ENCODE assay signal across 34 cellular contexts in genomic region chr12:76944892-76945291, GRCh38.
"Had no signal": no experiment of that assay in that cellular context is flagged by ENCODE, and none has a peak within 500 bp of the region (broad histone marks: within the 10 kb centered on the region; RNA-seq: fewer than 3 reads in every experiment).

No MANE protein-coding gene starts in this region.

- H3K4me3 ChIP-seq: adrenal gland, body of pancreas, breast epithelium had no signal

- H3K4me1 Mint-ChIP-seq: activated B cell treated with CpG ODN at 0.5 μM for 24 hours; activated CD4-positive, alpha-beta T cell treated with anti-CD3 and anti-CD28 coated beads, Interleukin-2, amount 10 ng/mL, durations not matched to agents 24 days and 14 days; activated naive CD8-positive, alpha-beta T cell treated with anti-CD3 and anti-CD28 coated beads for 36 hours; activated T-helper 17 cell treated with anti-CD3 and anti-CD28 coated beads, Interleukin-2, amount 50 U/mL, for 72 hours had no signal

- H3K9me3 Mint-ChIP-seq: activated B cell treated with CpG ODN at 0.5 μM for 24 hours; activated CD4-positive, alpha-beta memory T cell treated with anti-CD3 and anti-CD28 coated beads for 36 hours; activated CD4-positive, alpha-beta T cell treated with anti-CD3 and anti-CD28 coated beads, Interleukin-2, amount 10 ng/mL, durations not matched to agents 24 days and 14 days; activated CD8-positive, alpha-beta T cell treated with anti-CD3 and anti-CD28 coated beads for 36 hours; activated naive CD4-positive, alpha-beta T cell treated with anti-CD3 and anti-CD28 coated beads for 36 hours; activated naive CD4-positive, alpha-beta T cell treated with anti-CD3 and anti-CD28 coated beads, Interleukin-2, amount 50 U/mL, for 72 hours; activated naive CD8-positive, alpha-beta T cell treated with anti-CD3 and anti-CD28 coated beads for 36 hours; activated T-cell treated with anti-CD3 and anti-CD28 coated beads, Interleukin-2, amount 50 U/mL, for 4 hours; activated T-cell treated with anti-CD3 and anti-CD28 coated beads, Interleukin-2, amount 50 U/mL, for 72 hours; activated T-helper 1 cell treated with anti-CD3 and anti-CD28 coated beads, Interleukin-12 subunit alpha, Interleukin-12 subunit beta, Interleukin-2, Interleukin-4 antibody, amounts not matched to agents 30 ng/mL and 10 ng/mL and 1 ng/mL, durations not matched to agents 14 hours and 24 hours and 36 hours; activated T-helper 17 cell treated with anti-CD3 and anti-CD28 coated beads, Interleukin-2, amount 50 U/mL, for 72 hours; T-helper 1 cell treated with Interleukin-12 subunit alpha and Interleukin-12 subunit beta and Interleukin-4 antibody, amounts not matched to agents 30 μg/mL and 1 μg/mL, for 36 hours; T-helper 2 cell treated with Interferon-gamma antibody and Interleukin-4, amounts not matched to agents 5 μg/mL and 100 μg/mL, for 36 hours had no signal

- DNase-seq: activated B cell treated with CpG ODN at 0.5 μM for 24 hours; activated CD4-positive, alpha-beta memory T cell treated with anti-CD3 and anti-CD28 coated beads for 36 hours; activated CD4-positive, alpha-beta T cell treated with anti-CD3 and anti-CD28 coated beads for 4 hours; activated CD4-positive, alpha-beta T cell treated with anti-CD3 and anti-CD28 coated beads, Interleukin-2, amount 10 ng/mL, durations not matched to agents 24 days and 14 days; activated CD4-positive, alpha-beta T cell treated with anti-CD3 and anti-CD28 coated beads, Interleukin-2, amount 50 U/mL, for 1 hour; activated CD4-positive, alpha-beta T cell treated with anti-CD3 and anti-CD28 coated beads, Interleukin-2, amount 50 U/mL, for 4 hours; activated CD4-positive, CD25-positive, alpha-beta regulatory T cell treated with anti-CD3 and anti-CD28 coated beads, Interleukin-2, amount 50 U/mL, for 72 hours; activated CD8-positive, alpha-beta memory T cell treated with anti-CD3 and anti-CD28 coated beads, Interleukin-2, amount 50 U/mL, for 4 hours; activated CD8-positive, alpha-beta T cell treated with anti-CD3 and anti-CD28 coated beads for 36 hours; activated effector memory CD4-positive, alpha-beta T cell treated with anti-CD3 and anti-CD28 coated beads, Interleukin-2, amount 50 U/mL, for 16 hours; activated gamma-delta T cell treated with Interleukin-2 at 50 U/mL for 16 hours; activated naive CD4-positive, alpha-beta T cell; activated naive CD4-positive, alpha-beta T cell treated with anti-CD3 and anti-CD28 coated beads for 36 hours; activated naive CD4-positive, alpha-beta T cell treated with anti-CD3 and anti-CD28 coated beads, Interleukin-2, amount 50 U/mL, for 16 hours; activated naive CD8-positive, alpha-beta T cell treated with anti-CD3 and anti-CD28 coated beads for 36 hours; activated T-cell treated with anti-CD3 and anti-CD28 coated beads for 4 hours; activated T-cell treated with anti-CD3 and anti-CD28 coated beads, Interleukin-2, amount 50 U/mL, for 1 hour; activated T-cell treated with anti-CD3 and anti-CD28 coated beads, Interleukin-2, amount 50 U/mL, for 4 hours; activated T-cell treated with anti-CD3 and anti-CD28 coated beads, Interleukin-2, amount 50 U/mL, for 72 hours; adrenal gland; amniotic stem cell; aorta; body of pancreas; brain microvascular endothelial cell; central memory CD4-positive, alpha-beta T cell; T-helper 2 cell; T-helper 9 cell; WERI-Rb-1 had no signal

- H3K27ac Mint-ChIP-seq: activated B cell treated with CpG ODN at 0.5 μM for 24 hours; activated CD4-positive, alpha-beta memory T cell treated with anti-CD3 and anti-CD28 coated beads for 36 hours; activated CD4-positive, alpha-beta T cell treated with anti-CD3 and anti-CD28 coated beads, Interleukin-2, amount 10 ng/mL, durations not matched to agents 24 days and 14 days; activated CD8-positive, alpha-beta T cell treated with anti-CD3 and anti-CD28 coated beads for 36 hours; activated naive CD4-positive, alpha-beta T cell treated with anti-CD3 and anti-CD28 coated beads for 36 hours; activated naive CD4-positive, alpha-beta T cell treated with anti-CD3 and anti-CD28 coated beads, Interleukin-2, amount 50 U/mL, for 72 hours; activated naive CD8-positive, alpha-beta T cell treated with anti-CD3 and anti-CD28 coated beads for 36 hours; activated T-cell treated with anti-CD3 and anti-CD28 coated beads, Interleukin-2, amount 50 U/mL, for 72 hours; activated T-helper 1 cell treated with anti-CD3 and anti-CD28 coated beads, Interleukin-12 subunit alpha, Interleukin-12 subunit beta, Interleukin-2, Interleukin-4 antibody, amounts not matched to agents 30 ng/mL and 10 ng/mL and 1 ng/mL, durations not matched to agents 14 hours and 24 hours and 36 hours; activated T-helper 17 cell treated with anti-CD3 and anti-CD28 coated beads, Interleukin-2, amount 50 U/mL, for 72 hours; T-helper 1 cell treated with Interleukin-12 subunit alpha and Interleukin-12 subunit beta and Interleukin-4 antibody, amounts not matched to agents 30 μg/mL and 1 μg/mL, for 36 hours; T-helper 2 cell treated with Interferon-gamma antibody and Interleukin-4, amounts not matched to agents 5 μg/mL and 100 μg/mL, for 36 hours had no signal

- H3K4me3 Mint-ChIP-seq: activated B cell treated with CpG ODN at 0.5 μM for 24 hours; activated CD4-positive, alpha-beta memory T cell treated with anti-CD3 and anti-CD28 coated beads for 36 hours; activated CD4-positive, alpha-beta T cell treated with anti-CD3 and anti-CD28 coated beads, Interleukin-2, amount 10 ng/mL, durations not matched to agents 24 days and 14 days; activated CD8-positive, alpha-beta T cell treated with anti-CD3 and anti-CD28 coated beads for 36 hours; activated naive CD4-positive, alpha-beta T cell treated with anti-CD3 and anti-CD28 coated beads for 36 hours; activated naive CD8-positive, alpha-beta T cell treated with anti-CD3 and anti-CD28 coated beads for 36 hours; activated T-cell treated with anti-CD3 and anti-CD28 coated beads, Interleukin-2, amount 50 U/mL, for 4 hours; activated T-cell treated with anti-CD3 and anti-CD28 coated beads, Interleukin-2, amount 50 U/mL, for 72 hours; activated T-helper 1 cell treated with anti-CD3 and anti-CD28 coated beads, Interleukin-12 subunit alpha, Interleukin-12 subunit beta, Interleukin-2, Interleukin-4 antibody, amounts not matched to agents 30 ng/mL and 10 ng/mL and 1 ng/mL, durations not matched to agents 14 hours and 24 hours and 36 hours; activated T-helper 17 cell treated with anti-CD3 and anti-CD28 coated beads, Interleukin-2, amount 50 U/mL, for 72 hours; T-helper 1 cell treated with Interleukin-12 subunit alpha and Interleukin-12 subunit beta and Interleukin-4 antibody, amounts not matched to agents 30 μg/mL and 1 μg/mL, for 36 hours; T-helper 2 cell treated with Interferon-gamma antibody and Interleukin-4, amounts not matched to agents 5 μg/mL and 100 μg/mL, for 36 hours had no signal

- H3K9me3 ChIP-seq: adrenal gland, body of pancreas, breast epithelium had no signal

- H3K27me3 Mint-ChIP-seq: activated B cell treated with CpG ODN at 0.5 μM for 24 hours; activated CD8-positive, alpha-beta T cell treated with anti-CD3 and anti-CD28 coated beads for 36 hours; activated naive CD8-positive, alpha-beta T cell treated with anti-CD3 and anti-CD28 coated beads for 36 hours; activated T-helper 17 cell treated with anti-CD3 and anti-CD28 coated beads, Interleukin-2, amount 50 U/mL, for 72 hours had no signal

- H3K27ac ChIP-seq: adrenal gland, body of pancreas, brain microvascular endothelial cell, breast epithelium, WERI-Rb-1 had no signal

- ATAC-seq: activated CD8-positive, alpha-beta T cell treated with anti-CD3 and anti-CD28 coated beads for 36 hours; activated naive CD4-positive, alpha-beta T cell treated with anti-CD3 and anti-CD28 coated beads, Interleukin-2, amount 50 U/mL, for 72 hours; activated T-cell treated with anti-CD3 and anti-CD28 coated beads, Interleukin-2, amount 50 U/mL, for 4 hours; activated T-cell treated with anti-CD3 and anti-CD28 coated beads, Interleukin-2, amount 50 U/mL, for 72 hours; activated T-helper 17 cell treated with anti-CD3 and anti-CD28 coated beads, Interleukin-2, amount 50 U/mL, for 72 hours; body of pancreas had no signal

- H3K36me3 ChIP-seq: adrenal gland, brain microvascular endothelial cell, breast epithelium, WERI-Rb-1 had no signal

- H3K36me3 Mint-ChIP-seq: activated CD4-positive, alpha-beta memory T cell treated with anti-CD3 and anti-CD28 coated beads for 36 hours; activated naive CD4-positive, alpha-beta T cell treated with anti-CD3 and anti-CD28 coated beads, Interleukin-2, amount 50 U/mL, for 72 hours; activated naive CD8-positive, alpha-beta T cell treated with anti-CD3 and anti-CD28 coated beads for 36 hours had no signal

- H3K4me1 ChIP-seq: adrenal gland, body of pancreas, breast epithelium had no signal

- H3K27me3 ChIP-seq: adrenal gland, body of pancreas, brain microvascular endothelial cell, breast epithelium had no signal
